8 cellular contexts compared by ENCODE assay signal in genomic region chr9:71521132-71521531, GRCh38.
"Had no signal": no experiment of that assay in that cellular context is flagged by ENCODE, and none has a peak within 500 bp of the region (broad histone marks: within the 10 kb centered on the region; RNA-seq: fewer than 3 reads in every experiment).

No MANE protein-coding gene starts in this region.

- ATAC-seq: GM23338, HCT116 had no signal

- FAIRE-seq: HTR-8/SVneo had no signal

- DNase-seq: H7, HFFc6, KBM-7 had no signal

- H3K4me3 ChIP-seq: GM23338, HAP-1 had no signal

- H3K4me1 ChIP-seq: HAP-1 had no signal

- H2AFZ ChIP-seq: GM23338 had no signal

- H3K27ac ChIP-seq: KMS-11 had no signal

- H3K36me3 ChIP-seq: HAP-1 had no signal

- H3K9ac ChIP-seq: KMS-11 had no signal

- H3K4me2 ChIP-seq: GM23338, KMS-11 had no signal

- H3K9me3 ChIP-seq: HAP-1 had no signal
